Comparison of ENCODE assay signal across 9 cellular contexts in the genomic region with DNA sequence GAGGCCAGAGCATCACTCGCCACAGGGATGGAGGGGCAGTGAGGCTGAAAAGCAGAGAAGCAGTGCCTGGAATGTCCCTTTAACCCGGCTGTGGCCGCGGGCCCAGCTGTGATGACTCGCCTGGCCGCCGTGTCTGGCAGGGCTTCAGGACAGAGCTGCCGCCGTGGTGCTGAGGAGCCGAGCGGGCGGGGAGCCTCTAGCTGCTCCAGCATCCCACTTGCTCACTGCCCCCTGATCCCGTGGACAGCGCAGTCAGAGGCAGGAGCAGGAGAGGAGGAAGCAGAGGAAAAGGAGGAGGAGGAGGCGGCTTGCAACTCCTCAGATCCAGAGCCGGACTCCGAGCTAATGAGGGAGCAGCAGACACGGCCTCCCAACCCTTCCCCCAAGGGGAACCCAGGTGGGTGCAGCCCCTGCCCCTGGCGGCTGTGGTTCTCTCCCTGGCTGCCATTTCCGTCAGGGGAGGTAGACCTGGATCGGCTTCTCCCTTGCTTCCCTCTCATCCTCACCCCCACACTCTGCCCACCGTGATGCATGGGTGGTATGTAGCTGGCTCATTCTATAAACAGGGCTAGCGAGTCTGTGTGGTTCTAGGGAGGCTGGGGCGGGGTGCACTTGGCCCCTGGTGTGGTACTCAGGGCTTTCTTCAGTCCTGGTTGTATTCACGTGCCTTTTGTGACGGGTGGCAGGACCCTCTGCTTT.
DNase-seq lines count a peak whose midpoint lies in the region; ATAC-seq and TF ChIP-seq lines count a peak whose summit lies in the region.
"Had no signal": no experiment of that assay in that cellular context is flagged by ENCODE, and none has a peak within 500 bp of the region (broad histone marks: within the 10 kb centered on the region; RNA-seq: fewer than 3 reads in every experiment).

No MANE protein-coding gene starts in this region.

- H3K27me3 ChIP-seq in OCI-LY1 (ENCODE audit: insufficient read depth, low read length) (no peaks in the 10 kb centered on the region), esophagus muscularis mucosa (no peaks in the 10 kb centered on the region), upper lobe of right lung (no peaks in the 10 kb centered on the region)

- no peak for TF ChIP-seq EP300 in esophagus muscularis mucosa (IDR thresholded peaks at IDR 0.05)

- H3K9me3 Mint-ChIP-seq in T-helper 2 cell treated with Interferon-gamma antibody and Interleukin-4, amounts not matched to agents 5 μg/mL and 100 μg/mL, for 36 hours = no peaks in the 10 kb centered on the region

- H3K4me3 Mint-ChIP-seq in T-helper 2 cell treated with Interferon-gamma antibody and Interleukin-4, amounts not matched to agents 5 μg/mL and 100 μg/mL, for 36 hours = no peak overlapping the region

- H2AFZ ChIP-seq in OCI-LY1 (ENCODE audit: low read length) = no peak overlapping the region

- intact Hi-C loops in esophagus muscularis mucosa (cut with DNase I) (no loop called here), upper lobe of right lung (cut with DNase I) (no loop called here)

- TF ChIP-seq CTCF in OCI-LY1 (IDR thresholded peaks at IDR 0.05; ENCODE audit: low read length) (no peak), esophagus muscularis mucosa (IDR thresholded peaks at IDR 0.05) (no peak), upper lobe of right lung (IDR thresholded peaks at IDR 0.05) (no peak)

- DNase-seq in esophagus muscularis mucosa (ENCODE audit: extremely low spot score) (no peak), upper lobe of right lung (peak; percentile 73), G401 (ENCODE audit: low spot score) (no peak), NCI-H146 treated with DMSO at 0.1 percent for 48 hours (lab: John Stamatoyannopoulos, UW; ENCODE audit: unreplicated experiment) (no peak), NCI-H226 (no peak)
- DNase-seq in T-helper 2 cell treated with Interferon-gamma antibody and Interleukin-4, amounts not matched to agents 5 μg/mL and 100 μg/mL, for 36 hours (ENCODE audit: low spot score) = no peak

- H3K27me3 Mint-ChIP-seq in T-helper 2 cell treated with Interferon-gamma antibody and Interleukin-4, amounts not matched to agents 5 μg/mL and 100 μg/mL, for 36 hours (ENCODE audit: low read depth) = no peaks in the 10 kb centered on the region

- H3K36me3 ChIP-seq in OCI-LY1 (ENCODE audit: insufficient read depth, low read length) (peaks cover 26% of the 10 kb centered on the region; the same call in 1 of the 2 replicates), esophagus muscularis mucosa (peaks cover 0 to 18% (median 8%) of the 10 kb centered on the region in 4 donors), mesodermal cell (ENCODE audit: control insufficient read depth, insufficient read depth, low read length) (peaks cover 38% of the 10 kb centered on the region), upper lobe of right lung (no peaks in the 10 kb centered on the region)

- ATAC-seq in upper lobe of right lung = peak; percentile 35

- no peak overlapping the region for H3K27ac Mint-ChIP-seq in T-helper 2 cell treated with Interferon-gamma antibody and Interleukin-4, amounts not matched to agents 5 μg/mL and 100 μg/mL, for 36 hours

- H3K9me3 ChIP-seq in OCI-LY1 (ENCODE audit: low read length) (no peaks in the 10 kb centered on the region), esophagus muscularis mucosa (no peaks in the 10 kb centered on the region), mesodermal cell (ENCODE audit: control insufficient read depth, low read length) (no peaks in the 10 kb centered on the region), upper lobe of right lung (no peaks in the 10 kb centered on the region)

- H3K4me3 ChIP-seq in OCI-LY1 (ENCODE audit: low read depth, low read length, poor library complexity, severe bottlenecking) (no peak overlapping the region), esophagus muscularis mucosa (peak overlapping the region; percentile 11 to 52 (median 22)), mesodermal cell (ENCODE audit: extremely low read depth, insufficient read depth, low read length, poor library complexity, severe bottlenecking) (no peak overlapping the region), upper lobe of right lung (no peak overlapping the region)
- H3K4me3 ChIP-seq: SK-N-MC had no signal

- H3K4me1 ChIP-seq in OCI-LY1 (ENCODE audit: insufficient read depth, low read length, severe bottlenecking) = peaks cover 30% of the 10 kb centered on the region
- H3K4me1 ChIP-seq in esophagus muscularis mucosa = peaks cover 52 to 59% (median 55%) of the 10 kb centered on the region in 4 donors
- peaks cover 40% of the 10 kb centered on the region for H3K4me1 ChIP-seq in mesodermal cell (ENCODE audit: control insufficient read depth, insufficient read depth, low read length, poor library complexity, severe bottlenecking)
- peaks cover 46% of the 10 kb centered on the region for H3K4me1 ChIP-seq in upper lobe of right lung

- no peaks in the 10 kb centered on the region for H3K79me2 ChIP-seq in OCI-LY1 (ENCODE audit: insufficient read depth, low read length)

- no peaks in the 10 kb centered on the region for H3F3A ChIP-seq in OCI-LY1 (ENCODE audit: insufficient read depth, low read length)

- no peaks in the 10 kb centered on the region for H3K4me1 Mint-ChIP-seq in T-helper 2 cell treated with Interferon-gamma antibody and Interleukin-4, amounts not matched to agents 5 μg/mL and 100 μg/mL, for 36 hours (ENCODE audit: low read depth)

- peaks cover 7% of the 10 kb centered on the region for H3K36me3 Mint-ChIP-seq in T-helper 2 cell treated with Interferon-gamma antibody and Interleukin-4, amounts not matched to agents 5 μg/mL and 100 μg/mL, for 36 hours (ENCODE audit: low read depth)

- no peak overlapping the region for H3K9ac ChIP-seq in OCI-LY1 (ENCODE audit: low read length)

- no peaks in the 10 kb centered on the region for H3K9me2 ChIP-seq in OCI-LY1 (ENCODE audit: low read depth, low read length)

- H4K20me1 ChIP-seq in OCI-LY1 (ENCODE audit: insufficient read depth, low read length) = no peaks in the 10 kb centered on the region

- in situ Hi-C loops in G401 (cut with HindIII; ENCODE audit: low sequenced_read_pairs) = no loop called here

- H3K4me2 ChIP-seq in OCI-LY1 (ENCODE audit: low read length) = no peak overlapping the region

- WGBS in esophagus muscularis mucosa = 37% methylated on average over 14 of the region's 26 CpGs
- WGBS in mesodermal cell (ENCODE audit: insufficient coverage in 2 of 2), 2 experiments = 65 to 79% methylated on average over 15 to 16 of the region's 26 CpGs

- peak overlapping the region; percentile 43 for H3K27ac ChIP-seq in OCI-LY1 (ENCODE audit: low read depth, low read length, poor library complexity, severe bottlenecking)
- H3K27ac ChIP-seq in esophagus muscularis mucosa (replicated peaks in 1 of 4) = peak overlapping the region; percentile 39 to 70 (median 54)
- peak overlapping the region; percentile 30 for H3K27ac ChIP-seq in mesodermal cell (ENCODE audit: low read depth, low read length, severe bottlenecking)
- no peak overlapping the region for H3K27ac ChIP-seq in upper lobe of right lung
- H3K27ac ChIP-seq: SK-N-MC had no signal

- TF ChIP-seq POLR2A in esophagus muscularis mucosa (IDR thresholded peaks at IDR 0.05; ENCODE audit: low read depth) = no peak

Comparison
In these comparisons a context has a peak if more than half of its experiments do, and no peak if none do; other contexts are left out.
1. H3K4me3 ChIP-seq: peak in esophagus muscularis mucosa (4 of 4); none in OCI-LY1 (single experiment), mesodermal cell (single experiment) and upper lobe of right lung (single experiment).